In genomic region chr2:107001551-107001950, GRCh38 we compare ENCODE assay signal across 22 cellular contexts.
"Had no signal": no experiment of that assay in that cellular context is flagged by ENCODE, and none has a peak within 500 bp of the region (broad histone marks: within the 10 kb centered on the region; RNA-seq: fewer than 3 reads in every experiment).

No MANE protein-coding gene starts in this region.

- H3K4me1 ChIP-seq: lower lobe of right lung, pancreas, suprapubic skin, upper lobe of left lung had no signal

- H3K27me3 ChIP-seq: hepatocyte, pancreas, suprapubic skin, tibial artery, upper lobe of left lung, uterus had no signal

- H3K27ac ChIP-seq: hepatocyte, left ventricle myocardium inferior, lower lobe of right lung, pancreas, suprapubic skin, tibial artery, upper lobe of left lung, uterus had no signal

- ATAC-seq: lower lobe of right lung; natural killer cell; pancreas; right cardiac atrium; stimulated activated effector memory CD8-positive, alpha-beta T cell treated with anti-CD3 and anti-CD28 coated beads, Interleukin-12 subunit alpha, Interleukin-12 subunit beta, amount 100 ng/mL, for 72 hours; stimulated activated naive CD8-positive, alpha-beta T cell treated with anti-CD3 and anti-CD28 coated beads, Interleukin-15, Interleukin-2, amounts not matched to agents 100 U/mL and 50 U/mL, for 24 hours had no signal

- H3K36me3 ChIP-seq: left ventricle myocardium inferior, lower lobe of right lung, pancreas, suprapubic skin, tibial artery, upper lobe of left lung, uterus had no signal

- H3K4me3 ChIP-seq: hepatocyte, left ventricle myocardium inferior, lower lobe of right lung, pancreas, suprapubic skin, tibial artery, upper lobe of left lung, uterus had no signal

- H3K9me3 ChIP-seq: left ventricle myocardium inferior, lower lobe of right lung, pancreas, suprapubic skin, tibial artery, upper lobe of left lung, uterus had no signal

- H3K4me2 ChIP-seq: hepatocyte had no signal

- H2AFZ ChIP-seq: hepatocyte had no signal

- H3K79me2 ChIP-seq: hepatocyte had no signal

- DNase-seq: effector CD4-positive, alpha-beta T cell; endodermal cell; erythroblast; foreskin melanocyte; head of caudate nucleus; kidney; left cardiac atrium; left ventricle myocardium inferior; lower lobe of right lung; natural killer cell; pancreas; right cardiac atrium; small intestine; stimulated activated CD4-positive, alpha-beta T cell treated with anti-CD3 and anti-CD28 coated beads, Interleukin-4, amount 100 ng/mL, for 1 hour; stimulated activated CD8-positive, alpha-beta memory T cell treated with anti-CD3 and anti-CD28 coated beads, Interleukin-4, amount 100 ng/mL, for 48 hours; stimulated activated naive CD8-positive, alpha-beta T cell treated with anti-CD3 and anti-CD28 coated beads, Interleukin-15, Interleukin-2, amounts not matched to agents 100 U/mL and 50 U/mL, for 24 hours; tibial artery; upper lobe of left lung; uterus had no signal
